Comparison of ENCODE assay signal across 8 cellular contexts in the genomic region with DNA sequence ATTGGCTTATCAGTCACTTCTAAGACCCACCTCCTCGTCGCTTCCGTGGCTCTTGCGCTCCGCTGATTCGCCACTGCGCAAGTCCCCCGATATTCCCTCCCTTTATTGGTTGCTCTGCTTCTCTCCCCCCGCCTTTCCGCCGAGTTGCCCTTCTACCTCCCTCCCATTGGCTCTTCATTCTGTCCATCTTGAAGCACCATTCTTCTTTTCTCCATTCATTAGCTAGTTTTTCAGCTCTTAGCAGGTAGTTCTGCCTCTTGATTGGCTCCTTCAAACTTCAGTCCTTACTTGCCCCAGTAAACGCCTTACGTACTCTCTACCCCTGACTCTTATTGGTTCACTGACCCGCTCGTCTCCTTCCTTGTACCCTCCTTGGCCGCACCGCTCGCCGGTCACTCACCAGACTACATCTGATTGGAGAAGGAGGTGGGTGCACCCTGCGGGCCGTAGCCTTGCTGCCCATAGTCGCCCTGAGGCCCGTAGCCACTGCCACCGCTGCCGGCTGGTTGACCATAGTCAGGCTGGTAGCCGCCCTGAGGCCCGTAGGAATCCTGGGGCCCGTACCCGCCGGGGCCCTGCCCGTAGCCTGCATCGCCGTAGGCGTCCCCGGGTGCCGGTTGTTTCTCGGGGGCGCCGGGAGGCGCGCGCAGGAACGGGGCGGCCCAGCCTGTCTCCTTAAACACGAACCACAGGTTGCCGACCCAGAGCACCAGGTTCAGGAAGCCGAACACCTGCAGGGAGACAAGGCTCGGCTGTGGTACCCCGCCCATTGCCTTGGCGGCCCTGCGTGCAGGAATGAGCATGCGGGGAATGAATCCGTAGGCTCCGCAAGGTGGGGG. TPM values are rescaled to one million over a fixed set of nuclear protein-coding genes. Genes with fewer than 3 reads are reported as not detected.
DNase-seq lines count a peak whose midpoint lies in the region; ATAC-seq and TF ChIP-seq lines count a peak whose summit lies in the region.

No MANE protein-coding gene starts in this region.

- H3K79me2 ChIP-seq in ACC112 (ENCODE audit: control insufficient read depth, insufficient read depth, low read length, unreplicated experiment), result no peaks in the 10 kb centered on the region

- peak in 1 of 3 donors; percentile 64 for TF ChIP-seq POLR2A in spleen (IDR thresholded peaks at IDR 0.05)

- POLR2A ChIA-PET in WTC11 (lab: Charles Lee), result interaction anchor here (0.5 to 1.5 kb wide), 6 partner anchors 18 to 120 kb away, joined by 3 to 4 read pairs (median 4); no protein-coding TSS in a partner anchor

- ATAC-seq in GM18868 (IDR thresholded peaks at IDR 0.05; ENCODE audit: unreplicated experiment) (peak; percentile 88), HG03103 (IDR thresholded peaks at IDR 0.05; ENCODE audit: low read depth, unreplicated experiment) (peak; percentile 85), WTC11 (peak; percentile 89)

- H3K27ac ChIP-seq in ACC112 (ENCODE audit: low read depth, low read length), result no peak overlapping the region
- H3K27ac ChIP-seq in spleen, result peak overlapping the region; percentile 69 to 94 (median 90)

- H3K27ac Mint-ChIP-seq in WTC11 (peak overlapping the region; percentile 84), immature natural killer cell (peak overlapping the region; percentile 80 to 94 (median 92))

- H3K36me3 Mint-ChIP-seq in WTC11 (no peaks in the 10 kb centered on the region), immature natural killer cell (no peaks in the 10 kb centered on the region)

- H3K27me3 ChIP-seq in ACC112 (ENCODE audit: insufficient read depth, low read length) (no peaks in the 10 kb centered on the region), spleen (replicated peaks in 1 of 7) (no peaks in the 10 kb centered on the region)

- H3K4me3 Mint-ChIP-seq in WTC11 (peak overlapping the region; percentile 83), immature natural killer cell (peak overlapping the region; percentile 85 to 95 (median 90))

- no peaks in the 10 kb centered on the region for H3K36me3 ChIP-seq in ACC112 (ENCODE audit: insufficient read depth, low read length)
- no peaks in the 10 kb centered on the region for H3K36me3 ChIP-seq in spleen

- peak; percentile 88 for DNase-seq in NCI-H2171 (lab: John Stamatoyannopoulos, UW)
- peak; percentile 81 for DNase-seq in WTC11 (ENCODE audit: low spot score)
- DNase-seq in cardiac fibroblast (ENCODE audit: low read depth in 2 of 2), result peak; percentile 99 to 100
- DNase-seq in immature natural killer cell, result peak; percentile 89 to 94 (median 90)
- DNase-seq in spleen, result peak; percentile 94

- intact Hi-C loops in spleen (cut with DNase I; ENCODE audit: low total_unique reads), result no loop called here

- H3K4me3 ChIP-seq in ACC112 (ENCODE audit: low read depth, low read length) (peak overlapping the region; percentile 92), cardiac fibroblast (replicated peaks in 1 of 2; ENCODE audit: low read depth in 2 of 2, low read length in 2 of 2) (peak overlapping the region; percentile 58 to 70), spleen (peak overlapping the region; percentile 43 to 80 (median 55))

- H2AFZ ChIP-seq in ACC112 (ENCODE audit: low read length, unreplicated experiment), result peak overlapping the region; percentile 74

- no peak for TF ChIP-seq CTCF in WTC11 (IDR thresholded peaks at IDR 0.05)
- TF ChIP-seq CTCF in cardiac fibroblast (IDR thresholded peaks at IDR 0.05; ENCODE audit: low read depth, low read length), result no peak
- peak in 3 of 11 experiments; percentile 23 to 29 (median 24) for TF ChIP-seq CTCF in spleen (IDR thresholded peaks at IDR 0.05 in 8 of 11, conservative IDR thresholded peaks at IDR 0.05 in 3 of 11)

- H3K27me3 Mint-ChIP-seq in WTC11 (ENCODE audit: low read depth), result no peaks in the 10 kb centered on the region; the same call in 1 of the 2 replicates
- peaks cover 2 to 6% (median 4%) of the 10 kb centered on the region in 3 donors for H3K27me3 Mint-ChIP-seq in immature natural killer cell (ENCODE audit: low read depth in 3 of 3)

- CTCF ChIA-PET in WTC11 (lab: Charles Lee), result interaction anchor here (0.7 to 1.7 kb wide), 16 partner anchors 14 to 100 kb away, joined by 3 to 13 read pairs (median 4); partner anchors contain the start of gene CCDC22

- H3K9me3 ChIP-seq in spleen, result no peaks in the 10 kb centered on the region

- H3K4me1 ChIP-seq in ACC112 (ENCODE audit: control insufficient read depth, insufficient read depth, low read length, unreplicated experiment), result peaks cover 4% of the 10 kb centered on the region
- peaks cover 0 to 41% (median 14%) of the 10 kb centered on the region in 6 donors for H3K4me1 ChIP-seq in spleen

- peaks cover 32% of the 10 kb centered on the region for H3K4me1 Mint-ChIP-seq in WTC11
- peaks cover 11 to 16% of the 10 kb centered on the region in 2 donors for H3K4me1 Mint-ChIP-seq in immature natural killer cell

- H3K9me3 Mint-ChIP-seq in WTC11 (no peaks in the 10 kb centered on the region), immature natural killer cell (no peaks in the 10 kb centered on the region)

- WGBS in spleen, 5 donors, result 0 to 46% (median 0%) methylated on average over 18 to 54 of the region's 54 CpGs

TF ChIP-seq in WTC11, 78 proteins besides CTCF, POLR2A, EP300 and RAD21 (continues in another document):
- no peak for TF ChIP-seq NFATC4 (CRISPR knock-in tag; IDR thresholded peaks at IDR 0.05)
- TF ChIP-seq MAX (CRISPR knock-in tag; IDR thresholded peaks at IDR 0.05), result no peak; the same call in 1 of the 2 replicates
- peak; percentile 82 for TF ChIP-seq NFYB (CRISPR knock-in tag; conservative IDR thresholded peaks at IDR 0.05; ENCODE audit: low read depth)
- peak; percentile 53 for TF ChIP-seq SP1 (CRISPR knock-in tag; conservative IDR thresholded peaks at IDR 0.05)
- no peak for TF ChIP-seq ZNF671 (CRISPR knock-in tag; IDR thresholded peaks at IDR 0.05)
- TF ChIP-seq, protein P1, sequence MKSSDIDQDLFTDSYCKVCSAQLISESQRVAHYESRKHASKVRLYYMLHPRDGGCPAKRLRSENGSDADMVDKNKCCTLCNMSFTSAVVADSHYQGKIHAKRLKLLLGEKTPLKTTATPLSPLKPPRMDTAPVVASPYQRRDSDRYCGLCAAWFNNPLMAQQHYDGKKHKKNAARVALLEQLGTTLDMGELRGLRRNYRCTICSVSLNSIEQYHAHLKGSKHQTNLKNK (CRISPR knock-in tag; IDR thresholded peaks at IDR 0.05), result no peak
- no peak for TF ChIP-seq FOXK1 (CRISPR knock-in tag; IDR thresholded peaks at IDR 0.05)
- TF ChIP-seq TEAD4 (CRISPR knock-in tag; IDR thresholded peaks at IDR 0.05), result no peak
- TF ChIP-seq, protein P2, sequence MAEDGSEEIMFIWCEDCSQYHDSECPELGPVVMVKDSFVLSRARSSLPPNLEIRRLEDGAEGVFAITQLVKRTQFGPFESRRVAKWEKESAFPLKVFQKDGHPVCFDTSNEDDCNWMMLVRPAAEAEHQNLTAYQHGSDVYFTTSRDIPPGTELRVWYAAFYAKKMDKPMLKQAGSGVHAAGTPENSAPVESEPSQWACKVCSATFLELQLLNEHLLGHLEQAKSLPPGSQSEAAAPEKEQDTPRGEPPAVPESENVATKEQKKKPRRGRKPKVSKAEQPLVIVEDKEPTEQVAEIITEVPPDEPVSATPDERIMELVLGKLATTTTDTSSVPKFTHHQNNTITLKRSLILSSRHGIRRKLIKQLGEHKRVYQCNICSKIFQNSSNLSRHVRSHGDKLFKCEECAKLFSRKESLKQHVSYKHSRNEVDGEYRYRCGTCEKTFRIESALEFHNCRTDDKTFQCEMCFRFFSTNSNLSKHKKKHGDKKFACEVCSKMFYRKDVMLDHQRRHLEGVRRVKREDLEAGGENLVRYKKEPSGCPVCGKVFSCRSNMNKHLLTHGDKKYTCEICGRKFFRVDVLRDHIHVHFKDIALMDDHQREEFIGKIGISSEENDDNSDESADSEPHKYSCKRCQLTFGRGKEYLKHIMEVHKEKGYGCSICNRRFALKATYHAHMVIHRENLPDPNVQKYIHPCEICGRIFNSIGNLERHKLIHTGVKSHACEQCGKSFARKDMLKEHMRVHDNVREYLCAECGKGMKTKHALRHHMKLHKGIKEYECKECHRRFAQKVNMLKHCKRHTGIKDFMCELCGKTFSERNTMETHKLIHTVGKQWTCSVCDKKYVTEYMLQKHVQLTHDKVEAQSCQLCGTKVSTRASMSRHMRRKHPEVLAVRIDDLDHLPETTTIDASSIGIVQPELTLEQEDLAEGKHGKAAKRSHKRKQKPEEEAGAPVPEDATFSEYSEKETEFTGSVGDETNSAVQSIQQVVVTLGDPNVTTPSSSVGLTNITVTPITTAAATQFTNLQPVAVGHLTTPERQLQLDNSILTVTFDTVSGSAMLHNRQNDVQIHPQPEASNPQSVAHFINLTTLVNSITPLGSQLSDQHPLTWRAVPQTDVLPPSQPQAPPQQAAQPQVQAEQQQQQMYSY (CRISPR knock-in tag; IDR thresholded peaks at IDR 0.05), result no peak
- no peak for TF ChIP-seq GTF2I (CRISPR knock-in tag; conservative IDR thresholded peaks at IDR 0.05)
- TF ChIP-seq TP53 (CRISPR knock-in tag; IDR thresholded peaks at IDR 0.05), result no peak
- TF ChIP-seq CBFB (CRISPR knock-in tag; IDR thresholded peaks at IDR 0.05; ENCODE audit: low read depth), result no peak

RNA-seq across cellular contexts. Expression of gene PRICKLE3, which starts 5.1 kb away (rescaled TPM):
- total RNA-seq in WTC11 (2021), result 12.5 to 14.6 TPM (median 12.8 TPM) in 3 replicates
- 1 to 10 TPM in 2 of 3 donors, not detected in 1; 2.1 to 4.1 TPM for polyA plus RNA-seq in immature natural killer cell
- total RNA-seq in spleen, result 10 to 100 TPM; 11.3 to 29.0 (median 15.2) TPM
- polyA plus RNA-seq in spleen, result 1 to 10 TPM; 3.2 to 6.2 (median 3.4) TPM

RNA-seq across cellular contexts. Expression of gene SYP, which starts 8.7 kb away (rescaled TPM):
- 4.8 to 7.0 TPM (median 5.3 TPM) in 3 replicates for total RNA-seq in WTC11 (2021)
- under 1 TPM in 2 of 3 donors, not detected in 1; 0.29 to 0.43 TPM for polyA plus RNA-seq in immature natural killer cell
- 1 to 10 TPM in 5 of 7 donors, under 1 TPM in 2; 0.52 to 3.6 (median 1.5) TPM for total RNA-seq in spleen
- 1 to 10 TPM in 2 of 3 donors, under 1 TPM in 1; 0.48 to 2.1 (median 1.3) TPM for polyA plus RNA-seq in spleen

RNA-seq across cellular contexts. Expression of gene PLP2, which starts 19.6 kb away (rescaled TPM):
- 11.8 to 12.9 TPM (median 12.4 TPM) in 3 replicates for total RNA-seq in WTC11 (2021)
- 10 to 100 TPM; 40.5 to 64.6 (median 45.7) TPM for polyA plus RNA-seq in immature natural killer cell
- 100 to 1,000 TPM in 1 of 7 donors, 10 to 100 TPM in 6; 30.2 to 100 (median 52.6) TPM for total RNA-seq in spleen
- 10 to 100 TPM; 48.8 to 77.1 (median 57.4) TPM for polyA plus RNA-seq in spleen

RNA-seq across cellular contexts. Expression of gene MAGIX, which starts 28.7 kb away (rescaled TPM):
- total RNA-seq in WTC11 (2021) (1.2 to 2.4 TPM (median 2.0 TPM) in 3 replicates), spleen (1 to 10 TPM in 6 of 7 donors, under 1 TPM in 1; 0.89 to 4.3 (median 1.5) TPM)
- polyA plus RNA-seq in immature natural killer cell (1 to 10 TPM in 2 of 3 donors, under 1 TPM in 1; 0.96 to 2.2 (median 1.6) TPM), spleen (1 to 10 TPM in 2 of 3 donors, under 1 TPM in 1; 0.96 to 2.1 (median 1.3) TPM)

RNA-seq across cellular contexts. Expression of gene CACNA1F, which starts 41.9 kb away (rescaled TPM):
- 1.6 to 2.7 TPM (median 1.8 TPM) in 3 replicates for total RNA-seq in WTC11 (2021)
- under 1 TPM in 1 of 3 donors, not detected in 2; 0.07 TPM for polyA plus RNA-seq in immature natural killer cell
- 1 to 10 TPM in 5 of 7 donors, under 1 TPM in 2; 0.63 to 2.9 (median 1.2) TPM for total RNA-seq in spleen
- polyA plus RNA-seq in spleen, result under 1 TPM; 0.55 to 0.67 (median 0.61) TPM
